ENCODE assay signal across 2 cellular contexts in genomic region chr17:5464717-5465507, GRCh38.
TF ChIP-seq lines count a peak whose summit lies in the region.

No MANE protein-coding gene starts in this region.

TF ChIP-seq in WTC11, 78 proteins besides CTCF, POLR2A, EP300 and RAD21:
- TF ChIP-seq FOXP1 (CRISPR knock-in tag; IDR thresholded peaks at IDR 0.05; ENCODE audit: borderline replicate concordance), result no peak
- TF ChIP-seq NR2C2 (CRISPR knock-in tag; IDR thresholded peaks at IDR 0.05), result no peak
- no peak for TF ChIP-seq ETV6 (CRISPR knock-in tag; IDR thresholded peaks at IDR 0.05)
- no peak for TF ChIP-seq HMGA2 (CRISPR knock-in tag; IDR thresholded peaks at IDR 0.05)
- no peak for TF ChIP-seq ZNF138 (CRISPR knock-in tag; conservative IDR thresholded peaks at IDR 0.05)
- TF ChIP-seq TEAD4 (CRISPR knock-in tag; IDR thresholded peaks at IDR 0.05), result no peak
- no peak for TF ChIP-seq SOX15 (CRISPR knock-in tag; IDR thresholded peaks at IDR 0.05)
- no peak for TF ChIP-seq USF1 (CRISPR knock-in tag; IDR thresholded peaks at IDR 0.05)
- no peak for TF ChIP-seq NFE2L1 (CRISPR knock-in tag; IDR thresholded peaks at IDR 0.05)
- TF ChIP-seq ZNF512 (CRISPR knock-in tag; IDR thresholded peaks at IDR 0.05; ENCODE audit: borderline replicate concordance), result no peak
- TF ChIP-seq FOXP4 (CRISPR knock-in tag; IDR thresholded peaks at IDR 0.05), result no peak
- no peak for TF ChIP-seq JUN (CRISPR knock-in tag; IDR thresholded peaks at IDR 0.05)
- no peak for TF ChIP-seq GTF2I (CRISPR knock-in tag; conservative IDR thresholded peaks at IDR 0.05)
- TF ChIP-seq NR3C1 (CRISPR knock-in tag; conservative IDR thresholded peaks at IDR 0.05; ENCODE audit: low read depth), result no peak
- TF ChIP-seq GABPB1 (CRISPR knock-in tag; IDR thresholded peaks at IDR 0.05), result no peak
- no peak for TF ChIP-seq RORB (CRISPR knock-in tag; IDR thresholded peaks at IDR 0.05)
- no peak for TF ChIP-seq ZNF281 (CRISPR knock-in tag; IDR thresholded peaks at IDR 0.05)
- TF ChIP-seq ZNF671 (CRISPR knock-in tag; IDR thresholded peaks at IDR 0.05), result no peak
TF ChIP-seq in WTC11: peak in this region for 0.

TF ChIP-seq in HepG2, 621 proteins besides CTCF, POLR2A, EP300 and RAD21 (continues in another document):
- no peak for TF ChIP-seq ZBTB37 (CRISPR knock-in tag; IDR thresholded peaks at IDR 0.05)
- no peak for TF ChIP-seq FOXC1 (CRISPR knock-in tag; IDR thresholded peaks at IDR 0.05; ENCODE audit: borderline replicate concordance)
- TF ChIP-seq CHD4 (IDR thresholded peaks at IDR 0.05; ENCODE audit: borderline replicate concordance, low read length), result no peak; the same call in 1 of the 2 replicates
- TF ChIP-seq TIGD3 (CRISPR knock-in tag; IDR thresholded peaks at IDR 0.05; ENCODE audit: borderline replicate concordance), result no peak
- no peak for TF ChIP-seq RFX3 (CRISPR knock-in tag; IDR thresholded peaks at IDR 0.05)
- peak; percentile 34; the same call in 1 of the 2 replicates for TF ChIP-seq YEATS4 (CRISPR knock-in tag; IDR thresholded peaks at IDR 0.05; ENCODE audit: borderline replicate concordance)
- TF ChIP-seq HMG20B (CRISPR knock-in tag; conservative IDR thresholded peaks at IDR 0.05), result no peak
- TF ChIP-seq CREBL2 (CRISPR knock-in tag; IDR thresholded peaks at IDR 0.05; ENCODE audit: borderline replicate concordance), result no peak
- TF ChIP-seq SUZ12 (IDR thresholded peaks at IDR 0.05; ENCODE audit: low read depth, low read length), result no peak
- peak; percentile 15; the same call in 1 of the 2 replicates for TF ChIP-seq TFAP4 (IDR thresholded peaks at IDR 0.05; ENCODE audit: borderline replicate concordance, low read depth)
- no peak for TF ChIP-seq ZNF713 (CRISPR knock-in tag; IDR thresholded peaks at IDR 0.05)
- no peak for TF ChIP-seq MAFG (CRISPR knock-in tag; IDR thresholded peaks at IDR 0.05)
- 0 out of 2 replicates have a peak, but pooled peaks have one; percentile 14 for TF ChIP-seq RCOR2 (CRISPR knock-in tag; IDR thresholded peaks at IDR 0.05)
- TF ChIP-seq ATF7 (IDR thresholded peaks at IDR 0.05), result no peak
- no peak for TF ChIP-seq ATF7 (CRISPR knock-in tag; IDR thresholded peaks at IDR 0.05)
- TF ChIP-seq MTERF4 (CRISPR knock-in tag; IDR thresholded peaks at IDR 0.05), result no peak
- no peak for TF ChIP-seq NCOA5 (CRISPR knock-in tag; IDR thresholded peaks at IDR 0.05)
- 0 out of 2 replicates have a peak, but pooled peaks have one; percentile 13 for TF ChIP-seq ELF3 (CRISPR knock-in tag; IDR thresholded peaks at IDR 0.05)
- TF ChIP-seq PHF5A (CRISPR knock-in tag; IDR thresholded peaks at IDR 0.05; ENCODE audit: low read depth, unreplicated experiment), result no peak
- no peak for TF ChIP-seq GLMP (CRISPR knock-in tag; IDR thresholded peaks at IDR 0.05; ENCODE audit: borderline replicate concordance)
- TF ChIP-seq ZNF543 (CRISPR knock-in tag; IDR thresholded peaks at IDR 0.05), result no peak
- peak; percentile 55 for TF ChIP-seq CEBPG (CRISPR knock-in tag; IDR thresholded peaks at IDR 0.05)
- TF ChIP-seq ZNF264 (CRISPR knock-in tag; IDR thresholded peaks at IDR 0.05), result 0 out of 2 replicates have a peak, but pooled peaks have one; percentile 28
- no peak for TF ChIP-seq YY1 (IDR thresholded peaks at IDR 0.05; ENCODE audit: insufficient read depth, insufficient replicate concordance, low read depth, low read length)
- TF ChIP-seq ZBTB49 (CRISPR knock-in tag; IDR thresholded peaks at IDR 0.05; ENCODE audit: borderline replicate concordance), result no peak
- no peak for TF ChIP-seq MIER3 (CRISPR knock-in tag; IDR thresholded peaks at IDR 0.05; ENCODE audit: borderline replicate concordance)
- TF ChIP-seq SIN3A (IDR thresholded peaks at IDR 0.05; ENCODE audit: borderline replicate concordance, low read depth, low read length), result peak; percentile 73; the same call in 1 of the 2 replicates
- no peak for TF ChIP-seq KLF12 (CRISPR knock-in tag; IDR thresholded peaks at IDR 0.05; ENCODE audit: borderline replicate concordance)
- no peak for TF ChIP-seq XRCC5 (optimal IDR thresholded peaks at IDR 0.05; ENCODE audit: low read length)
- TF ChIP-seq ZNF275 (CRISPR knock-in tag; IDR thresholded peaks at IDR 0.05; ENCODE audit: borderline replicate concordance), result no peak
- TF ChIP-seq ZNF773 (CRISPR knock-in tag; IDR thresholded peaks at IDR 0.05; ENCODE audit: borderline replicate concordance), result no peak
- TF ChIP-seq ZBTB43 (CRISPR knock-in tag; conservative IDR thresholded peaks at IDR 0.05), result no peak
- no peak for TF ChIP-seq NR2F2 (IDR thresholded peaks at IDR 0.05; ENCODE audit: borderline replicate concordance, low read depth)
- no peak for TF ChIP-seq ESRRA (CRISPR knock-in tag; IDR thresholded peaks at IDR 0.05; ENCODE audit: low read depth)
- TF ChIP-seq ARID3A (IDR thresholded peaks at IDR 0.05; ENCODE audit: low read depth, low read length), result peak; percentile 66
- TF ChIP-seq TGIF2 (CRISPR knock-in tag; IDR thresholded peaks at IDR 0.05), result no peak
- no peak for TF ChIP-seq ZNF251 (CRISPR knock-in tag; IDR thresholded peaks at IDR 0.05)
- TF ChIP-seq MXD1 (CRISPR knock-in tag; IDR thresholded peaks at IDR 0.05), result no peak
- no peak for TF ChIP-seq ZNF547 (CRISPR knock-in tag; IDR thresholded peaks at IDR 0.05)
- no peak for TF ChIP-seq ZEB1 (IDR thresholded peaks at IDR 0.05; ENCODE audit: insufficient replicate concordance, low read depth)
- TF ChIP-seq GZF1 (CRISPR knock-in tag; IDR thresholded peaks at IDR 0.05), result 0 out of 2 replicates have a peak, but pooled peaks have one; percentile 47
- TF ChIP-seq ZNF704 (CRISPR knock-in tag; IDR thresholded peaks at IDR 0.05; ENCODE audit: borderline replicate concordance), result no peak
- TF ChIP-seq KMT2A (CRISPR knock-in tag; IDR thresholded peaks at IDR 0.05), result peak; percentile 67; the same call in 1 of the 2 replicates
- TF ChIP-seq ZNF326 (CRISPR knock-in tag; IDR thresholded peaks at IDR 0.05; ENCODE audit: borderline replicate concordance), result no peak
- no peak for TF ChIP-seq JUN (CRISPR knock-in tag; IDR thresholded peaks at IDR 0.05)
- no peak for TF ChIP-seq ZNF691 (CRISPR knock-in tag; IDR thresholded peaks at IDR 0.05; ENCODE audit: borderline replicate concordance, low read depth)
